ENCODE assay signal across 28 cellular contexts in the genomic region with DNA sequence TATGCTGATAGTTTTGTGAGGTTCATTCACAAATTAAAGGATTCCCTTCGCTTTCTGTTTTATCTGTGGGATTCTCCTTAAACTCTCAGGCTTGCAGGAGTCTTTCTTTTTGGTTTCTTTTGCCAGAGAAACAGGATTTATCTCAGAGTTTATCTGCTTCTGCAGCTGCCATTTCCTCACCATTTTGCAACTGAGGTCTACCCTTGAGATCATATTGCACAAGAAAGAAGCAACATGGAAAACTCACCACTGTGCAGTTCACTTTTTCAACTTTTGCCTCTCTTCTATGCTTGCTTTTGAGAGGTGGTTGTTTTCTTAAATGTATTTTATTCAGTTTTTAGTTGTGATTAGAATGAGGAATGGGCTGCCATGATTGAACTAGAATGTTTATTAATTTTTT.
DNase-seq lines count a peak whose midpoint lies in the region; FAIRE-seq and TF ChIP-seq lines count a peak whose summit lies in the region.
"Had no signal": no experiment of that assay in that cellular context is flagged by ENCODE, and none has a peak within 500 bp of the region (broad histone marks: within the 10 kb centered on the region; RNA-seq: fewer than 3 reads in every experiment).

No MANE protein-coding gene starts in this region.

- H3K9me3 ChIP-seq in smooth muscle cell (replicated peaks; ENCODE audit: low read depth) (no peaks in the 10 kb centered on the region), kidney (ENCODE audit: control insufficient read depth in 1 of 2, low read length in 2 of 2) (no peaks in the 10 kb centered on the region)
- H3K9me3 ChIP-seq: pancreas, stomach, tibial nerve had no signal

- WGBS in smooth muscle cell (ENCODE audit: low lambda C conversion rate) = 24% methylated on average over 1 of the region's 1 CpG

- no peaks in the 10 kb centered on the region for H4K20me1 ChIP-seq in smooth muscle cell (ENCODE audit: low read depth)

- H3K4me3 ChIP-seq in fibroblast of villous mesenchyme (ENCODE audit: low read depth, low read length) = no peak overlapping the region
- H3K4me3 ChIP-seq in smooth muscle cell = no peak overlapping the region
- no peak overlapping the region for H3K4me3 ChIP-seq in kidney (ENCODE audit: low read length in 2 of 2)
- H3K4me3 ChIP-seq: pancreas, right lobe of liver, stomach, tibial nerve had no signal

- H3K27me3 ChIP-seq in smooth muscle cell (ENCODE audit: low read depth) = no peaks in the 10 kb centered on the region
- H3K27me3 ChIP-seq: right lobe of liver, stomach, tibial nerve had no signal

- intact Hi-C loops in kidney (cut with DNase I) = no loop called here

- peak overlapping the region; percentile 20 for H3K4me2 ChIP-seq in smooth muscle cell

- H2AFZ ChIP-seq in smooth muscle cell (ENCODE audit: low read depth) = peak overlapping the region; percentile 20

- TF ChIP-seq CTCF in fibroblast of villous mesenchyme (IDR thresholded peaks at IDR 0.05; ENCODE audit: insufficient read depth, low read depth, low read length) (no peak), smooth muscle cell (IDR thresholded peaks at IDR 0.05; ENCODE audit: borderline replicate concordance, insufficient read depth, poor library complexity, severe bottlenecking) (no peak), kidney (IDR thresholded peaks at IDR 0.05; ENCODE audit: borderline replicate concordance, extremely low read depth, insufficient read depth) (no peak)

- no peaks in the 10 kb centered on the region for H3F3A ChIP-seq in smooth muscle cell (ENCODE audit: low read depth)

- H3K9ac ChIP-seq in smooth muscle cell (ENCODE audit: low read depth) (no peak overlapping the region), kidney (ENCODE audit: low read length in 2 of 2) (no peak overlapping the region)

- H3K27ac ChIP-seq in smooth muscle cell (ENCODE audit: low read depth) = peak overlapping the region; percentile 28
- no peak overlapping the region for H3K27ac ChIP-seq in kidney (ENCODE audit: low read depth in 2 of 2, low read length in 2 of 2)
- H3K27ac ChIP-seq: 22Rv1, pancreas, right lobe of liver, stomach, tibial nerve had no signal

- H3K36me3 ChIP-seq in smooth muscle cell (ENCODE audit: low read depth) = no peaks in the 10 kb centered on the region
- H3K36me3 ChIP-seq in kidney (ENCODE audit: control insufficient read depth in 1 of 2, insufficient read depth in 2 of 2, low read length in 2 of 2) = no peaks in the 10 kb centered on the region
- H3K36me3 ChIP-seq: pancreas, right lobe of liver, stomach, tibial nerve had no signal

- H3K4me1 ChIP-seq in smooth muscle cell (ENCODE audit: low read depth) (peaks cover 6% of the 10 kb centered on the region), kidney (ENCODE audit: control insufficient read depth in 1 of 2, insufficient read depth in 1 of 2, low read depth in 1 of 2, low read length in 2 of 2) (no peaks in the 10 kb centered on the region)
- H3K4me1 ChIP-seq: right lobe of liver, tibial nerve had no signal

- DNase-seq in SIG-M5 treated with dmso at 0.1 percent for 504 hours (lab: John Stamatoyannopoulos, UW; ENCODE audit: unreplicated experiment) (peak; percentile 43), SIG-M5 (lab: John Stamatoyannopoulos, UW) (no peak), SKM-1 treated with dmso at 0.1 percent for 144 hours (lab: John Stamatoyannopoulos, UW; ENCODE audit: unreplicated experiment) (peak; percentile 50), fibroblast of villous mesenchyme (ENCODE audit: low read depth) (peak; percentile 67), smooth muscle cell (lab: John Stamatoyannopoulos, UW; ENCODE audit: unreplicated experiment) (no peak), A172 (ENCODE audit: low spot score) (no peak), EL (no peak), kidney (no peak)
- DNase-seq: activated CD4-positive, alpha-beta T cell treated with anti-CD3 and anti-CD28 coated beads for 1 hour; activated CD8-positive, alpha-beta T cell treated with anti-CD3 and anti-CD28 coated beads for 36 hours; activated effector memory CD4-positive, alpha-beta T cell treated with Interleukin-2 at 50 U/mL for 16 hours; activated naive CD8-positive, alpha-beta T cell treated with anti-CD3 and anti-CD28 coated beads, Interleukin-2, amount 10 ng/mL, durations not matched to agents 7 days and 5 days; CD4-positive, CD25-positive, alpha-beta regulatory T cell; cerebellar nuclear complex; foreskin melanocyte; hypothalamus; NCI-H1048; NCI-H1694 treated with DMSO at 0.1 percent for 48 hours; NCI-H2171 treated with DMSO at 0.1 percent for 48 hours; pancreas; right lobe of liver; stimulated activated CD4-positive, alpha-beta T cell treated with anti-CD3 and anti-CD28 coated beads, Interleukin-15, amount 100 ng/mL, for 24 hours; stomach; T-cell had no signal

- peaks cover 5% of the 10 kb centered on the region for H3K79me2 ChIP-seq in smooth muscle cell (ENCODE audit: low read depth)

- no peak for FAIRE-seq in kidney (lab: Jason Lieb, UNC)
- FAIRE-seq: D721Med, pancreas, TTC549 had no signal

Comparison
In these comparisons a context has a peak if more than half of its experiments do, and no peak if none do; other contexts are left out.
1. DNase-seq: peak in SIG-M5 treated with dmso at 0.1 percent for 504 hours (single experiment), SKM-1 treated with dmso at 0.1 percent for 144 hours (single experiment) and fibroblast of villous mesenchyme (single experiment); none in SIG-M5 (single experiment), smooth muscle cell (single experiment), A172 (single experiment), EL (single experiment) and kidney (single experiment).